In the genomic region with DNA sequence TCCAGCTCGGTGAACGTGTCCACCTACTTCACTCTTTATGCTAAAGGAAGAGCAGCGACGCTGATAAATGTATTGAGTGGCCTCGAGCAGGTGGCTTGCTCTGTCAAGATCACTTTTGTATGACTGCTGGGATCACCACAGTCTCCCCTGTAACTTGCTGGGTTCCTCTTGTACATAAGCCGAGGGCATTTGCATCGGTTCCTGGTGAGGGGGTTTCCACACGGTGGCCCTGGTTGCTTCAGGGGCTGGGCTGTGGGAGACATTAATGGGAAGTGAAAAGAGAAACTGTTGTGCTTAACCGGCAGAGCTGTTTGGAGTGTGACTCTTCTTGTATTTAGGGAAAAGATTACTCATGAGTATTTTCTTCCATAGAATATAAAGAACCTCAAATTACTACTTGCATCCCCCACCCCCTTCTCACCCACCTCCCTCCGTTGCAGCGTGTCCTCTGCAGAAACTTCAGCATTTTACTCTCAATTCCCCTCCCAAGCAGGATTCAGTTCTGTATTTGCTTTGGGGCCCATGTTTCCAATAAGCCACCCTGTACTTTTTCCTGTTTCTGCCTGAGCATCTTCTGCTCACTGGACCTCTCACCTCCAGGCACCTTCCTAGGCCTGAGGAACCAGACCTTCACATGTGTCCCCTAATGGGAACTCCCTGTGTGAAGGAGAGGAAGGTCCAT, we compare ENCODE assay signal across 1 cellular context.
TF ChIP-seq lines count a peak whose summit lies in the region.

No MANE protein-coding gene starts in this region.

TF ChIP-seq in SK-N-SH treated with all-trans-retinoic acid at 6 μM for 48 hours, 23 proteins besides CTCF, POLR2A, EP300 and RAD21 (continued from another document):
- TF ChIP-seq, protein P1, sequence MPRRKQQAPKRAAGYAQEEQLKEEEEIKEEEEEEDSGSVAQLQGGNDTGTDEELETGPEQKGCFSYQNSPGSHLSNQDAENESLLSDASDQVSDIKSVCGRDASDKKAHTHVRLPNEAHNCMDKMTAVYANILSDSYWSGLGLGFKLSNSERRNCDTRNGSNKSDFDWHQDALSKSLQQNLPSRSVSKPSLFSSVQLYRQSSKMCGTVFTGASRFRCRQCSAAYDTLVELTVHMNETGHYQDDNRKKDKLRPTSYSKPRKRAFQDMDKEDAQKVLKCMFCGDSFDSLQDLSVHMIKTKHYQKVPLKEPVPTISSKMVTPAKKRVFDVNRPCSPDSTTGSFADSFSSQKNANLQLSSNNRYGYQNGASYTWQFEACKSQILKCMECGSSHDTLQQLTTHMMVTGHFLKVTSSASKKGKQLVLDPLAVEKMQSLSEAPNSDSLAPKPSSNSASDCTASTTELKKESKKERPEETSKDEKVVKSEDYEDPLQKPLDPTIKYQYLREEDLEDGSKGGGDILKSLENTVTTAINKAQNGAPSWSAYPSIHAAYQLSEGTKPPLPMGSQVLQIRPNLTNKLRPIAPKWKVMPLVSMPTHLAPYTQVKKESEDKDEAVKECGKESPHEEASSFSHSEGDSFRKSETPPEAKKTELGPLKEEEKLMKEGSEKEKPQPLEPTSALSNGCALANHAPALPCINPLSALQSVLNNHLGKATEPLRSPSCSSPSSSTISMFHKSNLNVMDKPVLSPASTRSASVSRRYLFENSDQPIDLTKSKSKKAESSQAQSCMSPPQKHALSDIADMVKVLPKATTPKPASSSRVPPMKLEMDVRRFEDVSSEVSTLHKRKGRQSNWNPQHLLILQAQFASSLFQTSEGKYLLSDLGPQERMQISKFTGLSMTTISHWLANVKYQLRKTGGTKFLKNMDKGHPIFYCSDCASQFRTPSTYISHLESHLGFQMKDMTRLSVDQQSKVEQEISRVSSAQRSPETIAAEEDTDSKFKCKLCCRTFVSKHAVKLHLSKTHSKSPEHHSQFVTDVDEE (CRISPR knock-in tag; IDR thresholded peaks at IDR 0.05) = no peak
- TF ChIP-seq TCF4 (CRISPR knock-in tag; IDR thresholded peaks at IDR 0.05; ENCODE audit: borderline replicate concordance) (no peak), SNAI2 (CRISPR knock-in tag; IDR thresholded peaks at IDR 0.05) (no peak), RARB (CRISPR knock-in tag; IDR thresholded peaks at IDR 0.05) (no peak)
